In the genomic region with DNA sequence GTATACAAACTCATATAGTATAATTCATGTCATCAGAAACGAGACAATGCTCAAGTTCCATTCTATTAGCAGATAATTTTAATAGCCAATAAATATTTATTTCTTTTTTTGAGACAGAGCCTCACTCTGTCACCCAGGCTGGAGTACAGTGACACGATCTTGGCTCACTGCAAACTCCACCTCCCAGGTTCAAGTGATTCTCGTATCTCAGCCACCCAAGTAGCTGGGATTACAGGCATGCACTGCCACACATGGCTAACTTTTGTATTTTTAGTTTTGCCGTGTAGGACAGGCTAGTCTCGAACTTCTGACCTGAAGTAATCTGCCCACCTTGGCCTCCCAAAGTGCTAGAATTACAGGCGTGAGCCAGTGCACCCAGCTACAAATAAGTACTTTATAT, we compare ENCODE assay signal across 9 cellular contexts.
"Had no signal": no experiment of that assay in that cellular context is flagged by ENCODE, and none has a peak within 500 bp of the region (broad histone marks: within the 10 kb centered on the region; RNA-seq: fewer than 3 reads in every experiment).

No MANE protein-coding gene starts in this region.

- ATAC-seq: GM23338, HCT116 had no signal

- H3K4me1 ChIP-seq: HAP-1 had no signal

- DNase-seq: GM23248, GOT3, H7, H9, HCEC 1CT, HFFc6 had no signal

- H3K9me3 ChIP-seq: HAP-1 had no signal

- H3K4me3 ChIP-seq: GM23248, GM23338, HAP-1 had no signal

- H3K27ac ChIP-seq: GM23248 had no signal
